17 cellular contexts compared by ENCODE assay signal in genomic region chr1:7490576-7490975, GRCh38.
DNase-seq lines count a peak whose midpoint lies in the region; ATAC-seq and TF ChIP-seq lines count a peak whose summit lies in the region.
"Had no signal": no experiment of that assay in that cellular context is flagged by ENCODE, and none has a peak within 500 bp of the region (broad histone marks: within the 10 kb centered on the region; RNA-seq: fewer than 3 reads in every experiment).

No MANE protein-coding gene starts in this region.

- no peak for TF ChIP-seq CTCF in liver (IDR thresholded peaks at IDR 0.05; ENCODE audit: low read depth, low read length, missing input control)
- TF ChIP-seq CTCF in right lobe of liver (IDR thresholded peaks at IDR 0.05): no peak
- TF ChIP-seq CTCF in adrenal gland (IDR thresholded peaks at IDR 0.05): no peak
- no peak for TF ChIP-seq CTCF in suprapubic skin (IDR thresholded peaks at IDR 0.05)

- no peaks in the 10 kb centered on the region for H3K9me3 ChIP-seq in liver (ENCODE audit: control insufficient read depth in 4 of 4, low read length in 3 of 4)
- H3K9me3 ChIP-seq in right lobe of liver: no peaks in the 10 kb centered on the region
- H3K9me3 ChIP-seq in adrenal gland (replicated peaks in 1 of 3): no peaks in the 10 kb centered on the region
- no peaks in the 10 kb centered on the region for H3K9me3 ChIP-seq in muscle layer of duodenum (ENCODE audit: control insufficient read depth in 1 of 2, low read length in 2 of 2)
- no peaks in the 10 kb centered on the region for H3K9me3 ChIP-seq in suprapubic skin
- H3K9me3 ChIP-seq: esophagus squamous epithelium had no signal

- WGBS in liver: 83% methylated on average over 10 of the region's 10 CpGs
- 87% methylated on average over 3 of the region's 10 CpGs for WGBS in right lobe of liver (ENCODE audit: insufficient coverage, low coverage, low lambda C conversion rate, missing lambda C conversion rate)
- 82 to 91% (median 89%) methylated on average over 10 of the region's 10 CpGs for WGBS in adrenal gland, 4 donors
- 76% methylated on average over 10 of the region's 10 CpGs for WGBS in suprapubic skin

- H3K4me1 ChIP-seq in liver (ENCODE audit: control insufficient read depth in 4 of 4, insufficient read depth in 4 of 4, low read length in 3 of 4) (no peaks in the 10 kb centered on the region), right lobe of liver (no peaks in the 10 kb centered on the region), adrenal gland (replicated peaks in 1 of 2) (peaks cover 0 to 7% of the 10 kb centered on the region in 2 donors), muscle layer of duodenum (ENCODE audit: control insufficient read depth in 1 of 2, insufficient read depth in 2 of 2, low read length in 2 of 2) (peaks cover 4 to 14% of the 10 kb centered on the region in 2 donors), suprapubic skin (peaks cover 7% of the 10 kb centered on the region)

- peak overlapping the region; percentile 66 to 80 for H3K27ac ChIP-seq in liver (ENCODE audit: low read depth in 1 of 2, low read length in 2 of 2)
- no peak overlapping the region for H3K27ac ChIP-seq in right lobe of liver
- H3K27ac ChIP-seq in adrenal gland: peak overlapping the region in 3 of 5 donors; percentile 10 to 66 (median 62)
- H3K27ac ChIP-seq in muscle layer of duodenum (ENCODE audit: low read length): peak overlapping the region; percentile 40
- no peak overlapping the region for H3K27ac ChIP-seq in suprapubic skin
- H3K27ac ChIP-seq: C4-2B had no signal

- ATAC-seq in right lobe of liver: no peak
- ATAC-seq in HG02938 (IDR thresholded peaks at IDR 0.05; ENCODE audit: unreplicated experiment): no peak
- ATAC-seq: activated T-cell treated with anti-CD3 and anti-CD28 coated beads, Interleukin-2, amount 50 U/mL, for 4 hours had no signal

- TF ChIP-seq RAD21 in liver (IDR thresholded peaks at IDR 0.05): no peak

- H3K27me3 ChIP-seq in liver (ENCODE audit: control insufficient read depth in 4 of 4, insufficient read depth in 4 of 4, low read length in 3 of 4) (no peaks in the 10 kb centered on the region), right lobe of liver (no peaks in the 10 kb centered on the region), adrenal gland (no peaks in the 10 kb centered on the region), muscle layer of duodenum (ENCODE audit: low read depth, low read length) (no peaks in the 10 kb centered on the region), suprapubic skin (peaks cover 11% of the 10 kb centered on the region)

- intact Hi-C loops in right lobe of liver (cut with DNase I) (no loop called here), adrenal gland (cut with DNase I) (no loop called here)

- no peak for TF ChIP-seq POLR2A in right lobe of liver (IDR thresholded peaks at IDR 0.05)
- no peak for TF ChIP-seq POLR2A in adrenal gland (IDR thresholded peaks at IDR 0.05)
- TF ChIP-seq POLR2A in suprapubic skin (IDR thresholded peaks at IDR 0.05): no peak

- TF ChIP-seq EP300 in suprapubic skin (IDR thresholded peaks at IDR 0.05): no peak

- H3K36me3 ChIP-seq in liver (ENCODE audit: control insufficient read depth in 4 of 4, insufficient read depth in 3 of 4, low read depth in 1 of 4, low read length in 3 of 4) (no peaks in the 10 kb centered on the region), right lobe of liver (no peaks in the 10 kb centered on the region), adrenal gland (replicated peaks in 1 of 2) (no peaks in the 10 kb centered on the region), muscle layer of duodenum (ENCODE audit: control insufficient read depth in 1 of 2, insufficient read depth in 2 of 2, low read length in 2 of 2) (no peaks in the 10 kb centered on the region), suprapubic skin (no peaks in the 10 kb centered on the region)
- H3K36me3 ChIP-seq: esophagus squamous epithelium had no signal

- no peak overlapping the region for H3K9ac ChIP-seq in liver (ENCODE audit: low read depth in 1 of 2, low read length in 2 of 2)

- H3K4me3 ChIP-seq in liver (ENCODE audit: low read depth in 1 of 3, low read length in 3 of 3) (no peak overlapping the region), right lobe of liver (no peak overlapping the region), adrenal gland (no peak overlapping the region), muscle layer of duodenum (ENCODE audit: low read depth in 1 of 2, low read length in 2 of 2) (no peak overlapping the region), suprapubic skin (no peak overlapping the region)

- DNase-seq in right lobe of liver: no peak
- no peak for DNase-seq in adrenal gland
- no peak for DNase-seq in A172 (ENCODE audit: low spot score)
- DNase-seq in suprapubic skin (ENCODE audit: low spot score in 2 of 2): no peak
- DNase-seq: activated CD4-positive, alpha-beta T cell treated with anti-CD3 and anti-CD28 coated beads for 48 hours; activated T-cell treated with anti-CD3 and anti-CD28 coated beads, Interleukin-2, amount 50 U/mL, for 4 hours; Calu3; cortex of kidney; endodermal cell; esophagus squamous epithelium; H9; hypothalamus; NCI-H524 had no signal

TF ChIP-seq in liver, 16 proteins besides CTCF, POLR2A, EP300 and RAD21:
- TF ChIP-seq SP1 (IDR thresholded peaks at IDR 0.05) (no peak), ATF3 (IDR thresholded peaks at IDR 0.05) (no peak), RXRA (IDR thresholded peaks at IDR 0.05) (no peak), HNF4G (IDR thresholded peaks at IDR 0.05) (no peak), EGR1 (IDR thresholded peaks at IDR 0.05; ENCODE audit: low read depth in 2 of 2) (no peak), HNF4A (conservative IDR thresholded peaks at IDR 0.05) (no peak), REST (IDR thresholded peaks at IDR 0.05) (no peak), NR2F2 (IDR thresholded peaks at IDR 0.05) (no peak), MAX (IDR thresholded peaks at IDR 0.05) (no peak), JUND (IDR thresholded peaks at IDR 0.05) (no peak), YY1 (IDR thresholded peaks at IDR 0.05) (no peak), ZBTB33 (IDR thresholded peaks at IDR 0.05) (no peak), GABPA (IDR thresholded peaks at IDR 0.05 in 1 of 2, conservative IDR thresholded peaks at IDR 0.05 in 1 of 2) (no peak), FOXA1 (IDR thresholded peaks at IDR 0.05) (no peak), TAF1 (conservative IDR thresholded peaks at IDR 0.05) (no peak), FOXA2 (IDR thresholded peaks at IDR 0.05) (no peak)

Comparison
In these comparisons a context has a peak if more than half of its experiments do, and no peak if none do; other contexts are left out.
1. H3K27ac ChIP-seq: peak in liver (2 of 2), adrenal gland (3 of 5) and muscle layer of duodenum (single experiment); none in right lobe of liver (0 of 3) and suprapubic skin (single experiment).